Comparison of ENCODE assay signal across 14 cellular contexts in genomic region chr22:25452116-25452700, GRCh38.
DNase-seq lines count a peak whose midpoint lies in the region; ATAC-seq and TF ChIP-seq lines count a peak whose summit lies in the region.
"Had no signal": no experiment of that assay in that cellular context is flagged by ENCODE, and none has a peak within 500 bp of the region (broad histone marks: within the 10 kb centered on the region; RNA-seq: fewer than 3 reads in every experiment).

No MANE protein-coding gene starts in this region.

- H3K4me3 ChIP-seq in fibroblast of mammary gland (ENCODE audit: control insufficient read depth, low read depth, low read length): no peak overlapping the region
- H3K4me3 ChIP-seq: psoas muscle had no signal

- DNase-seq in activated T-cell treated with anti-CD3 and anti-CD28 coated beads, Interleukin-2, amount 50 U/mL, for 4 hours: no peak
- no peak for DNase-seq in activated T-cell treated with anti-CD3 and anti-CD28 coated beads for 4 hours
- no peak for DNase-seq in activated T-helper 2 cell treated with anti-CD3 and anti-CD28 coated beads, Interferon-gamma antibody, Interleukin-2, Interleukin-4, amounts not matched to agents 10 μg/mL and 5 μg/mL and 100 μg/mL, durations not matched to agents 14 hours and 24 hours and 36 hours (ENCODE audit: low spot score)
- peak; percentile 15 for DNase-seq in fibroblast of mammary gland (ENCODE audit: low read depth)
- DNase-seq in stimulated activated naive B cell treated with anti-CD40 and anti-IgM and Interleukin-4, amounts not matched to agents 10 μg/mL and 1 μg/mL and 100 μg/mL, for 72 hours: no peak
- no peak for DNase-seq in NCI-H1105 (lab: John Stamatoyannopoulos, UW)
- DNase-seq: DMS153, dorsolateral prefrontal cortex, KBM-7, NCI-H1694 treated with DMSO at 0.1 percent for 48 hours, NCI-H69, psoas muscle had no signal

- H3K36me3 Mint-ChIP-seq in activated T-cell treated with anti-CD3 and anti-CD28 coated beads, Interleukin-2, amount 50 U/mL, for 4 hours (ENCODE audit: insufficient read depth): peaks cover 17% of the 10 kb centered on the region
- H3K36me3 Mint-ChIP-seq in activated T-helper 2 cell treated with anti-CD3 and anti-CD28 coated beads, Interferon-gamma antibody, Interleukin-2, Interleukin-4, amounts not matched to agents 10 μg/mL and 5 μg/mL and 100 μg/mL, durations not matched to agents 14 hours and 24 hours and 36 hours (ENCODE audit: low read depth): peaks cover 55% of the 10 kb centered on the region
- H3K36me3 Mint-ChIP-seq in stimulated activated naive B cell treated with anti-CD40 and anti-IgM and Interleukin-4, amounts not matched to agents 10 μg/mL and 1 μg/mL and 100 μg/mL, for 72 hours: peaks cover 22 to 26% of the 10 kb centered on the region in 2 donors

- peak overlapping the region; percentile 44 for H3K4me3 Mint-ChIP-seq in activated T-cell treated with anti-CD3 and anti-CD28 coated beads, Interleukin-2, amount 50 U/mL, for 4 hours
- no peak overlapping the region for H3K4me3 Mint-ChIP-seq in activated T-helper 2 cell treated with anti-CD3 and anti-CD28 coated beads, Interferon-gamma antibody, Interleukin-2, Interleukin-4, amounts not matched to agents 10 μg/mL and 5 μg/mL and 100 μg/mL, durations not matched to agents 14 hours and 24 hours and 36 hours (ENCODE audit: low read depth)
- no peak overlapping the region for H3K4me3 Mint-ChIP-seq in stimulated activated naive B cell treated with anti-CD40 and anti-IgM and Interleukin-4, amounts not matched to agents 10 μg/mL and 1 μg/mL and 100 μg/mL, for 72 hours

- intact Hi-C loops in activated T-helper 2 cell treated with anti-CD3 and anti-CD28 coated beads, Interferon-gamma antibody, Interleukin-2, Interleukin-4, amounts not matched to agents 10 μg/mL and 5 μg/mL and 100 μg/mL, durations not matched to agents 14 hours and 24 hours and 36 hours (cut with micrococcal nuclease): no loop called here

- TF ChIP-seq CTCF in fibroblast of mammary gland (conservative IDR thresholded peaks at IDR 0.05; ENCODE audit: control insufficient read depth, insufficient read depth, low read depth, low read length): no peak

- no peaks in the 10 kb centered on the region for H3K9me3 Mint-ChIP-seq in activated T-cell treated with anti-CD3 and anti-CD28 coated beads, Interleukin-2, amount 50 U/mL, for 4 hours
- no peaks in the 10 kb centered on the region for H3K9me3 Mint-ChIP-seq in activated T-helper 2 cell treated with anti-CD3 and anti-CD28 coated beads, Interferon-gamma antibody, Interleukin-2, Interleukin-4, amounts not matched to agents 10 μg/mL and 5 μg/mL and 100 μg/mL, durations not matched to agents 14 hours and 24 hours and 36 hours
- H3K9me3 Mint-ChIP-seq in stimulated activated naive B cell treated with anti-CD40 and anti-IgM and Interleukin-4, amounts not matched to agents 10 μg/mL and 1 μg/mL and 100 μg/mL, for 72 hours: no peaks in the 10 kb centered on the region

- no peak for ATAC-seq in activated T-cell treated with anti-CD3 and anti-CD28 coated beads, Interleukin-2, amount 50 U/mL, for 4 hours
- no peak for ATAC-seq in stimulated activated naive B cell treated with anti-CD40 and anti-IgM and Interleukin-4, amounts not matched to agents 10 μg/mL and 1 μg/mL and 100 μg/mL, for 72 hours (replicated peaks)
- ATAC-seq in HG03159 (IDR thresholded peaks at IDR 0.05; ENCODE audit: unreplicated experiment) (no peak), GM19351 (IDR thresholded peaks at IDR 0.05; ENCODE audit: unreplicated experiment) (no peak)
- ATAC-seq: psoas muscle had no signal

- H3K27me3 Mint-ChIP-seq in activated T-cell treated with anti-CD3 and anti-CD28 coated beads, Interleukin-2, amount 50 U/mL, for 4 hours (ENCODE audit: low read depth): no peaks in the 10 kb centered on the region
- H3K27me3 Mint-ChIP-seq in activated T-helper 2 cell treated with anti-CD3 and anti-CD28 coated beads, Interferon-gamma antibody, Interleukin-2, Interleukin-4, amounts not matched to agents 10 μg/mL and 5 μg/mL and 100 μg/mL, durations not matched to agents 14 hours and 24 hours and 36 hours (ENCODE audit: low read depth): no peaks in the 10 kb centered on the region
- no peaks in the 10 kb centered on the region for H3K27me3 Mint-ChIP-seq in stimulated activated naive B cell treated with anti-CD40 and anti-IgM and Interleukin-4, amounts not matched to agents 10 μg/mL and 1 μg/mL and 100 μg/mL, for 72 hours

- peak overlapping the region; percentile 3 for H3K27ac Mint-ChIP-seq in activated T-helper 2 cell treated with anti-CD3 and anti-CD28 coated beads, Interferon-gamma antibody, Interleukin-2, Interleukin-4, amounts not matched to agents 10 μg/mL and 5 μg/mL and 100 μg/mL, durations not matched to agents 14 hours and 24 hours and 36 hours
- H3K27ac Mint-ChIP-seq in stimulated activated naive B cell treated with anti-CD40 and anti-IgM and Interleukin-4, amounts not matched to agents 10 μg/mL and 1 μg/mL and 100 μg/mL, for 72 hours: peak overlapping the region; percentile 56

- H3K4me1 Mint-ChIP-seq in activated T-cell treated with anti-CD3 and anti-CD28 coated beads, Interleukin-2, amount 50 U/mL, for 4 hours (ENCODE audit: low read depth): peaks cover 57% of the 10 kb centered on the region
- H3K4me1 Mint-ChIP-seq in activated T-helper 2 cell treated with anti-CD3 and anti-CD28 coated beads, Interferon-gamma antibody, Interleukin-2, Interleukin-4, amounts not matched to agents 10 μg/mL and 5 μg/mL and 100 μg/mL, durations not matched to agents 14 hours and 24 hours and 36 hours (ENCODE audit: low read depth): peaks cover 56% of the 10 kb centered on the region
- H3K4me1 Mint-ChIP-seq in stimulated activated naive B cell treated with anti-CD40 and anti-IgM and Interleukin-4, amounts not matched to agents 10 μg/mL and 1 μg/mL and 100 μg/mL, for 72 hours: peaks cover 34 to 55% of the 10 kb centered on the region in 2 donors
